In genomic region chr3:156693166-156693565, GRCh38 we compare ENCODE assay signal across 17 cellular contexts. TPM values are rescaled to one million over a fixed set of nuclear protein-coding genes. Genes with fewer than 3 reads are reported as not detected.
DNase-seq lines count a peak whose midpoint lies in the region; ATAC-seq and TF ChIP-seq lines count a peak whose summit lies in the region.
"Had no signal": no experiment of that assay in that cellular context is flagged by ENCODE, and none has a peak within 500 bp of the region (broad histone marks: within the 10 kb centered on the region; RNA-seq: fewer than 3 reads in every experiment).

No MANE protein-coding gene starts in this region.

- no peaks in the 10 kb centered on the region for H3K9me2 ChIP-seq in SK-N-SH

- H3K4me2 ChIP-seq in SK-N-SH = peak overlapping the region; percentile 58
- peak overlapping the region; percentile 1 for H3K4me2 ChIP-seq in parathyroid adenoma (ENCODE audit: low read length)

- no peak overlapping the region for H3K4me3 Mint-ChIP-seq in CD4-positive, alpha-beta memory T cell
- H3K4me3 Mint-ChIP-seq: activated B cell treated with CpG ODN at 0.5 μM for 24 hours; naive thymus-derived CD4-positive, alpha-beta T cell; T-cell had no signal

- H3K27ac ChIP-seq in SK-N-SH (ENCODE audit: low read depth in 2 of 2, low read length in 1 of 2) (peak overlapping the region in 1 of 2 experiments; percentile 85; a peak in 2 of 4 replicates), parathyroid adenoma (peak overlapping the region; percentile 10)
- no peak overlapping the region for H3K27ac ChIP-seq in CD4-positive, alpha-beta memory T cell (ENCODE audit: low read depth, low read length)
- H3K27ac ChIP-seq: vagina had no signal

- CTCF ChIA-PET in SK-N-SH (lab: Yijun Ruan, JAX) = interaction anchor here (1.3 kb wide), 1 partner anchor 17 kb away, joined by 3 read pairs; no protein-coding TSS in a partner anchor
- CTCF ChIA-PET in CD4-positive, alpha-beta memory T cell (lab: Charles Lee; ENCODE audit: partially characterized antibody) = no interaction called here

- H3K27ac Mint-ChIP-seq in CD4-positive, alpha-beta memory T cell = no peak overlapping the region
- H3K27ac Mint-ChIP-seq: activated B cell treated with CpG ODN at 0.5 μM for 24 hours; naive thymus-derived CD4-positive, alpha-beta T cell had no signal

- WGBS in SK-N-SH (ENCODE audit: low lambda C conversion rate) = 28% methylated on average over 2 of the region's 2 CpGs

- no peaks in the 10 kb centered on the region for H3K27me3 ChIP-seq in SK-N-SH (ENCODE audit: insufficient read depth)
- H3K27me3 ChIP-seq in parathyroid adenoma (ENCODE audit: control insufficient read depth, insufficient read depth, low read length) = no peaks in the 10 kb centered on the region
- H3K27me3 ChIP-seq in CD4-positive, alpha-beta memory T cell (ENCODE audit: insufficient read depth, low read length) = no peaks in the 10 kb centered on the region
- H3K27me3 ChIP-seq: dorsolateral prefrontal cortex, vagina had no signal

- DNase-seq in GM03348 (ENCODE audit: low spot score) (peak; percentile 13), SK-N-SH (no peak), NCI-H1048 (lab: John Stamatoyannopoulos, UW) (no peak)
- no peak for DNase-seq in CD4-positive, alpha-beta memory T cell
- DNase-seq: activated B cell treated with CpG ODN at 0.5 μM for 24 hours; anterior cingulate cortex; dorsolateral prefrontal cortex; MM.1S; naive thymus-derived CD4-positive, alpha-beta T cell; NCI-H1930; NCI-H69; T-cell had no signal

- H3K27me3 Mint-ChIP-seq in CD4-positive, alpha-beta memory T cell = no peaks in the 10 kb centered on the region
- H3K27me3 Mint-ChIP-seq: activated B cell treated with CpG ODN at 0.5 μM for 24 hours; naive thymus-derived CD4-positive, alpha-beta T cell; T-cell had no signal

- no peak for TF ChIP-seq POLR2A in GM18505 (IDR thresholded peaks at IDR 0.05; ENCODE audit: borderline replicate concordance, extremely low read depth, insufficient read depth, insufficient read length)

- H3K79me2 ChIP-seq in SK-N-SH (ENCODE audit: insufficient read depth) = peaks cover 65% of the 10 kb centered on the region
- H3K79me2 ChIP-seq in parathyroid adenoma = peaks cover 60% of the 10 kb centered on the region

- H3K9ac ChIP-seq in SK-N-SH (peak overlapping the region; percentile 26; the same call in 1 of the 2 replicates), parathyroid adenoma (no peak overlapping the region)

- peak; percentile 27 for ATAC-seq in esophagus mucosa
- no peak for ATAC-seq in GM19324 (IDR thresholded peaks at IDR 0.05; ENCODE audit: low FRiP score, unreplicated experiment)
- no peak for ATAC-seq in GM18505 (IDR thresholded peaks at IDR 0.05; ENCODE audit: unreplicated experiment)
- ATAC-seq: naive thymus-derived CD4-positive, alpha-beta T cell; T-cell had no signal

- H3F3A ChIP-seq in SK-N-SH (replicated peaks; ENCODE audit: insufficient read depth) = peaks cover 30% of the 10 kb centered on the region

- POLR2A ChIA-PET in SK-N-SH (lab: Yijun Ruan, JAX) = no interaction called here
- POLR2A ChIA-PET in CD4-positive, alpha-beta memory T cell (lab: Charles Lee; ENCODE audit: partially characterized antibody) = interaction anchor here (11.4 kb wide), 1 partner anchor 16 kb away, joined by 127 read pairs; the partner anchor contains the start of gene TIPARP

- H3K4me3 ChIP-seq in SK-N-SH (ENCODE audit: low read depth in 2 of 2, low read length in 1 of 2) = no peak overlapping the region
- H3K4me3 ChIP-seq in parathyroid adenoma (ENCODE audit: low read depth, low read length) = no peak overlapping the region
- no peak overlapping the region for H3K4me3 ChIP-seq in CD4-positive, alpha-beta memory T cell (ENCODE audit: low read length in 2 of 2)
- H3K4me3 ChIP-seq: dorsolateral prefrontal cortex, vagina had no signal

- H4K20me1 ChIP-seq in SK-N-SH (ENCODE audit: insufficient read depth) = no peaks in the 10 kb centered on the region

- no peak for TF ChIP-seq EP300 in SK-N-SH (IDR thresholded peaks at IDR 0.05; ENCODE audit: borderline replicate concordance in 1 of 2, low read depth in 1 of 2, low read length in 1 of 2)

- H3K9me3 ChIP-seq in SK-N-SH = no peaks in the 10 kb centered on the region
- no peaks in the 10 kb centered on the region for H3K9me3 ChIP-seq in parathyroid adenoma (ENCODE audit: control insufficient read depth, low read length)
- no peaks in the 10 kb centered on the region for H3K9me3 ChIP-seq in CD4-positive, alpha-beta memory T cell (ENCODE audit: control insufficient read depth in 1 of 2, low read length in 2 of 2)
- H3K9me3 ChIP-seq: vagina had no signal

- H3K36me3 ChIP-seq in SK-N-SH (replicated peaks in 1 of 2; ENCODE audit: control insufficient read depth in 1 of 2, insufficient read depth in 2 of 2, low read length in 1 of 2) (peaks cover 40 to 43% of the 10 kb centered on the region in 2 experiments), parathyroid adenoma (ENCODE audit: control insufficient read depth, insufficient read depth, low read length) (no peaks in the 10 kb centered on the region)
- peaks cover 28% of the 10 kb centered on the region for H3K36me3 ChIP-seq in CD4-positive, alpha-beta memory T cell (ENCODE audit: insufficient read depth, low read length)

- H3K9me3 Mint-ChIP-seq in CD4-positive, alpha-beta memory T cell = no peaks in the 10 kb centered on the region
- H3K9me3 Mint-ChIP-seq: activated B cell treated with CpG ODN at 0.5 μM for 24 hours, T-cell had no signal

- TF ChIP-seq CTCF in SK-N-SH (IDR thresholded peaks at IDR 0.05) (no peak), parathyroid adenoma (IDR thresholded peaks at IDR 0.05) (no peak)

- intact Hi-C loops in CD4-positive, alpha-beta memory T cell (cut with micrococcal nuclease) = no loop called here

- H3K4me1 Mint-ChIP-seq in CD4-positive, alpha-beta memory T cell = peaks cover 36 to 55% (median 48%) of the 10 kb centered on the region in 4 donors

- no peak overlapping the region for H2AFZ ChIP-seq in SK-N-SH (ENCODE audit: low read depth)
- H2AFZ ChIP-seq in parathyroid adenoma = no peak overlapping the region

- no peak for TF ChIP-seq RAD21 in SK-N-SH (IDR thresholded peaks at IDR 0.05; ENCODE audit: low read length)

- H3K36me3 Mint-ChIP-seq in CD4-positive, alpha-beta memory T cell = peaks cover 41 to 53% of the 10 kb centered on the region in 2 donors

- H3K4me1 ChIP-seq in SK-N-SH (ENCODE audit: control insufficient read depth in 1 of 2, insufficient read depth in 2 of 2, low read depth in 1 of 2, low read length in 1 of 2) (peaks cover 3 to 61% of the 10 kb centered on the region in 2 experiments), parathyroid adenoma (peaks cover 59% of the 10 kb centered on the region)
- peaks cover 35% of the 10 kb centered on the region for H3K4me1 ChIP-seq in CD4-positive, alpha-beta memory T cell (ENCODE audit: insufficient read depth, low read length)

TF ChIP-seq in SK-N-SH, 30 proteins besides CTCF, POLR2A, EP300 and RAD21:
- TF ChIP-seq SIN3A (IDR thresholded peaks at IDR 0.05; ENCODE audit: borderline replicate concordance, low read depth, low read length) (no peak), MEF2A (IDR thresholded peaks at IDR 0.05; ENCODE audit: borderline replicate concordance, low read depth) (0 out of 2 replicates have a peak, but pooled peaks have one; percentile 25), FOSL2 (IDR thresholded peaks at IDR 0.05; ENCODE audit: borderline replicate concordance, low read depth) (peak; percentile 56; the same call in 1 of the 2 replicates), TCF12 (IDR thresholded peaks at IDR 0.05) (peak; percentile 37), PBX3 (IDR thresholded peaks at IDR 0.05) (0 out of 2 replicates have a peak, but pooled peaks have one; percentile 17), JUND (IDR thresholded peaks at IDR 0.05) (peak; percentile 44; the same call in 1 of the 2 replicates), IRF3 (IDR thresholded peaks at IDR 0.05; ENCODE audit: low read depth, low read length) (no peak), NFIC (IDR thresholded peaks at IDR 0.05; ENCODE audit: borderline replicate concordance) (peak; percentile 40; the same call in 1 of the 2 replicates)

RNA-seq across cellular contexts. Expression of gene TIPARP, which starts 18.8 kb away (rescaled TPM):
- 6.2 TPM in 2 replicates for polyA plus RNA-seq in SK-N-SH (2012; rRNA removed)
- polyA plus RNA-seq in SK-N-SH (2012; cell fraction: cytosol; rRNA removed) = 6.5 and 10.8 TPM in 2 replicates
- polyA plus RNA-seq in SK-N-SH (2012; cell fraction: nucleus; rRNA removed) = 3.7 and 11.4 TPM in 2 replicates
- 34.4 TPM for total RNA-seq in esophagus mucosa
- total RNA-seq in CD4-positive, alpha-beta memory T cell = 100 to 1,000 TPM; 108 to 119 TPM
- polyA plus RNA-seq in CD4-positive, alpha-beta memory T cell = 10 to 100 TPM; 15.1 to 28.1 TPM
